8 cellular contexts compared by ENCODE assay signal in genomic region chr14:23319746-23320583, GRCh38. TPM values are rescaled to one million over a fixed set of nuclear protein-coding genes. Genes with fewer than 3 reads are reported as not detected.
A peak's percentile ranks its signal among the peaks of the same experiment; 100 is the strongest.
DNase-seq lines count a peak whose midpoint lies in the region; ATAC-seq and TF ChIP-seq lines count a peak whose summit lies in the region.

No MANE protein-coding gene starts in this region.

- H3K4me3 ChIP-seq in right atrium auricular region (peak overlapping the region; percentile 15 to 92), brain microvascular endothelial cell (ENCODE audit: low read depth, low read length) (no peak overlapping the region), mononuclear cell (ENCODE audit: low read length) (peak overlapping the region; percentile 39), aorta (ENCODE audit: low read length in 2 of 2) (no peak overlapping the region)

- no peak for TF ChIP-seq CTCF in right atrium auricular region (IDR thresholded peaks at IDR 0.05)
- TF ChIP-seq CTCF in brain microvascular endothelial cell (IDR thresholded peaks at IDR 0.05; ENCODE audit: low read depth, low read length, missing control alignments), result no peak

- DNase-seq in right atrium auricular region (ENCODE audit: low spot score) (peak; percentile 57), left cardiac atrium (no peak), brain microvascular endothelial cell (no peak), aorta (no peak), left lobe of liver (ENCODE audit: low spot score) (no peak), NCI-H1092 treated with DMSO at 0.1 percent for 48 hours (lab: John Stamatoyannopoulos, UW) (no peak)
- no peak for DNase-seq in activated effector memory CD4-positive, alpha-beta T cell treated with anti-CD3 and anti-CD28 coated beads, Interleukin-2, amount 50 U/mL, for 16 hours

- 91% methylated on average over 17 of the region's 17 CpGs for WGBS in aorta, 2 donors

- in situ Hi-C loops in brain microvascular endothelial cell (cut with HindIII; ENCODE audit: low pct_ligation_motif_present, low sequenced_read_pairs), result no loop called here

- intact Hi-C loops in left cardiac atrium (cut with DNase I), result loop anchor here (5.0 to 10.0 kb wide), 3 partner anchors 135 to 245 kb away; partner anchors contain the start of genes AP1G2 (in 1 of the 2) and NGDN (in 1 of the 2)
- intact Hi-C loops in aorta (cut with DNase I), result loop anchor here (1.0 to 10.0 kb wide), 5 partner anchors 34 to 245 kb away; partner anchors contain the start of genes AP1G2 (in 1 of the 2), EFS (in 1 of the 2), HOMEZ (in 1 of the 2) and NGDN (in 1 of the 2)

- no peaks in the 10 kb centered on the region for H3K9me3 ChIP-seq in right atrium auricular region
- no peaks in the 10 kb centered on the region for H3K9me3 ChIP-seq in mononuclear cell (ENCODE audit: low read depth, low read length)
- no peaks in the 10 kb centered on the region for H3K9me3 ChIP-seq in aorta (ENCODE audit: control insufficient read depth, low read length)

- peaks cover 24% of the 10 kb centered on the region for H3K36me3 ChIP-seq in right atrium auricular region
- H3K36me3 ChIP-seq in brain microvascular endothelial cell (replicated peaks), result peaks cover 28% of the 10 kb centered on the region
- peaks cover 2 to 4% of the 10 kb centered on the region in 2 donors for H3K36me3 ChIP-seq in aorta (ENCODE audit: control insufficient read depth in 1 of 2, insufficient read depth in 2 of 2, low read length in 1 of 2)

- H3K4me1 ChIP-seq in right atrium auricular region (peaks cover 0 to 29% of the 10 kb centered on the region in 2 donors), mononuclear cell (ENCODE audit: insufficient read depth, low read length) (peaks cover 33% of the 10 kb centered on the region), aorta (ENCODE audit: control insufficient read depth in 1 of 2, insufficient read depth in 2 of 2, low read length in 2 of 2) (no peaks in the 10 kb centered on the region)

- no peak for ATAC-seq in left cardiac atrium
- ATAC-seq in aorta (ENCODE audit: low FRiP score), result no peak
- no peak for ATAC-seq in left lobe of liver

- H3K27me3 ChIP-seq in right atrium auricular region, result no peaks in the 10 kb centered on the region
- H3K27me3 ChIP-seq in brain microvascular endothelial cell (replicated peaks), result no peaks in the 10 kb centered on the region
- no peaks in the 10 kb centered on the region for H3K27me3 ChIP-seq in mononuclear cell (ENCODE audit: insufficient read depth, low read length)
- H3K27me3 ChIP-seq in aorta (ENCODE audit: control insufficient read depth in 1 of 2, insufficient read depth in 2 of 2, low read length in 1 of 2), result no peaks in the 10 kb centered on the region

- peak overlapping the region; percentile 85 to 89 for H3K27ac ChIP-seq in right atrium auricular region
- H3K27ac ChIP-seq in brain microvascular endothelial cell, result peak overlapping the region; percentile 58
- H3K27ac ChIP-seq in aorta (ENCODE audit: low read depth in 1 of 2, low read length in 2 of 2), result peak overlapping the region; percentile 80 to 94

RNA-seq across cellular contexts. Expression of gene PABPN1, which starts 1.3 kb away (rescaled TPM):
- total RNA-seq in right atrium auricular region (10 to 100 TPM; 26.0 to 36.1 TPM), left cardiac atrium (10 to 100 TPM; 74.4 to 94.1 TPM), mononuclear cell (51.0 TPM), aorta (100 to 1,000 TPM; 106 to 139 TPM), left lobe of liver (86.9 TPM)
- 100 to 1,000 TPM in 1 of 2 donors, 10 to 100 TPM in 1; 57.0 to 226 TPM for polyA plus RNA-seq in aorta

RNA-seq across cellular contexts. Expression of gene BCL2L2, which starts 13.3 kb away (rescaled TPM):
- total RNA-seq in right atrium auricular region (10 to 100 TPM; 26.8 to 36.3 TPM), left cardiac atrium (10 to 100 TPM; 46.7 to 47.7 TPM), mononuclear cell (3.4 TPM), aorta (10 to 100 TPM; 68.6 to 70.7 TPM), left lobe of liver (14.0 TPM)
- 100 to 1,000 TPM in 1 of 2 donors, 10 to 100 TPM in 1; 66.1 to 114 TPM for polyA plus RNA-seq in aorta

RNA-seq across cellular contexts. Expression of gene PPP1R3E, which starts 17.3 kb away (rescaled TPM):
- total RNA-seq in right atrium auricular region, result 1 to 10 TPM; 2.7 to 3.9 TPM
- total RNA-seq in left cardiac atrium, result 1 to 10 TPM; 8.0 to 8.3 TPM
- total RNA-seq in mononuclear cell, result 12.5 TPM
- total RNA-seq in aorta, result 10 to 100 TPM in 1 of 2 donors, 1 to 10 TPM in 1; 9.3 to 13.8 TPM
- polyA plus RNA-seq in aorta, result 10 to 100 TPM in 1 of 2 donors, 1 to 10 TPM in 1; 4.9 to 13.3 TPM
- total RNA-seq in left lobe of liver, result 11.5 TPM

RNA-seq across cellular contexts. Expression of gene SLC22A17, which starts 32.7 kb away (rescaled TPM):
- 10 to 100 TPM; 29.4 to 47.0 TPM for total RNA-seq in right atrium auricular region
- total RNA-seq in left cardiac atrium, result 10 to 100 TPM; 31.4 to 34.6 TPM
- 5.6 TPM for total RNA-seq in mononuclear cell
- 10 to 100 TPM; 25.8 to 47.8 TPM for total RNA-seq in aorta
- 10 to 100 TPM in 1 of 2 donors, 1 to 10 TPM in 1; 7.5 to 85.8 TPM for polyA plus RNA-seq in aorta
- total RNA-seq in left lobe of liver, result 3.6 TPM

RNA-seq across cellular contexts. Expression of gene HOMEZ, which starts 34.0 kb away (rescaled TPM):
- total RNA-seq in right atrium auricular region, result 10 to 100 TPM in 1 of 2 donors, 1 to 10 TPM in 1; 8.5 to 10.1 TPM
- 1 to 10 TPM; 8.3 to 8.5 TPM for total RNA-seq in left cardiac atrium
- 1.5 TPM for total RNA-seq in mononuclear cell
- total RNA-seq in aorta, result 10 to 100 TPM in 1 of 2 donors, 1 to 10 TPM in 1; 5.8 to 10.6 TPM
- 1 to 10 TPM; 1.9 to 2.9 TPM for polyA plus RNA-seq in aorta
- total RNA-seq in left lobe of liver, result 8.9 TPM

Comparison
In these comparisons a context has a peak if more than half of its experiments do, and no peak if none do; other contexts are left out.
1. H3K4me3 ChIP-seq: peak in right atrium auricular region (2 of 2) and mononuclear cell (single experiment); none in brain microvascular endothelial cell (single experiment) and aorta (0 of 2).
2. Peak in every context shown above with its lines, with median percentiles within 50 percentile points of each other: H3K27ac ChIP-seq.